Comparison of ENCODE assay signal across 8 cellular contexts in the genomic region with DNA sequence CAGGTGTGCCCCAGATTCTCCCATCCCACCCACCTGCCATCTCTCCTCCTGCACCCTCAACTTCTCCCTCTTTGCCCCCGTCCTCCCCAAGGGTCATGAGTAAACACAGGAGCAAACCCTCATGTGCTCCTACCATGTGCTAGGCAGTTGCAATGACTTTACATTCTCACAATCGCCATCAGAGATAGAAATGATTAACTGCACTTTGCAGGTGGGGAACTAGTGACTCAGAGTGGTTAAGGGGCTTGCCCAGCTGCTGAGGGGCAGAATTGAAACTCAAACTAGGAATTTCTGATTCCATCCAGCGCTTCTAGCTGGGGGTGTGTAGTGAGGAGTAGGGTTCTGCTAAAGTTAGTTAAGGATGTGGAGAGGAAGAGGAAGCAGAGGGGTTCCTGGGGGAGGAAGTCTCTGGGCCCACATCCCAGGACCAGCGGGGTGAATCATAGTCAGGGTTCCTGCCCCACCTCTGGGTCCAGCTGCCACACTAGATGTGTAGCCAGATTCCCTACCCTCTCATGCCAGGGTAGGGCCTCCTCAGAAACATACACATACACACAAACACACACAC. TPM values are rescaled to one million over a fixed set of nuclear protein-coding genes. Genes with fewer than 3 reads are reported as not detected.
A peak's percentile ranks its signal among the peaks of the same experiment; 100 is the strongest.
DNase-seq lines count a peak whose midpoint lies in the region; ATAC-seq, FAIRE-seq and TF ChIP-seq lines count a peak whose summit lies in the region.

No MANE protein-coding gene starts in this region.

- no peak for TF ChIP-seq POLR2A in esophagus squamous epithelium (IDR thresholded peaks at IDR 0.05)

- peaks cover 99% of the 10 kb centered on the region for H3K36me3 Mint-ChIP-seq in stimulated activated effector memory CD8-positive, alpha-beta T cell treated with anti-CD3 and anti-CD28 coated beads, Interleukin-12 subunit alpha, Interleukin-12 subunit beta, amount 100 ng/mL, for 72 hours
- no peaks in the 10 kb centered on the region; the same call in 1 of the 2 replicates for H3K36me3 Mint-ChIP-seq in HFFc6 (ENCODE audit: low read depth)

- FAIRE-seq in RCC 7860 (lab: Jason Lieb, UNC): peak; percentile 83

- H3K4me3 Mint-ChIP-seq in stimulated activated effector memory CD8-positive, alpha-beta T cell treated with anti-CD3 and anti-CD28 coated beads, Interleukin-12 subunit alpha, Interleukin-12 subunit beta, amount 100 ng/mL, for 72 hours: peak overlapping the region; percentile 17
- no peak overlapping the region for H3K4me3 Mint-ChIP-seq in HFFc6

- peak; percentile 89 for ATAC-seq in GM18858 (IDR thresholded peaks at IDR 0.05; ENCODE audit: unreplicated experiment)
- ATAC-seq in HG02642 (IDR thresholded peaks at IDR 0.05; ENCODE audit: poor library complexity, unreplicated experiment): peak; percentile 84
- peak; percentile 96 for ATAC-seq in stimulated activated effector memory CD8-positive, alpha-beta T cell treated with anti-CD3 and anti-CD28 coated beads, Interleukin-12 subunit alpha, Interleukin-12 subunit beta, amount 100 ng/mL, for 72 hours

- intact Hi-C loops in esophagus squamous epithelium (cut with DNase I): no loop called here

- H3K27ac Mint-ChIP-seq in stimulated activated effector memory CD8-positive, alpha-beta T cell treated with anti-CD3 and anti-CD28 coated beads, Interleukin-12 subunit alpha, Interleukin-12 subunit beta, amount 100 ng/mL, for 72 hours: peak overlapping the region; percentile 78
- H3K27ac Mint-ChIP-seq in HFFc6: no peak overlapping the region

- WGBS in esophagus squamous epithelium, 2 donors: 38 to 67% methylated on average over 3 to 4 of the region's 4 CpGs

- no peak for TF ChIP-seq CTCF in esophagus squamous epithelium (IDR thresholded peaks at IDR 0.05)
- TF ChIP-seq CTCF in HFFc6 (IDR thresholded peaks at IDR 0.05): no peak

- peaks cover 16 to 67% (median 32%) of the 10 kb centered on the region in 3 donors for H3K36me3 ChIP-seq in esophagus squamous epithelium

- DNase-seq in RCC 7860 (ENCODE audit: low spot score): peak; percentile 76
- no peak for DNase-seq in esophagus squamous epithelium (lab: John Stamatoyannopoulos, UW)
- DNase-seq in stimulated activated effector memory CD8-positive, alpha-beta T cell treated with anti-CD3 and anti-CD28 coated beads, Interleukin-12 subunit alpha, Interleukin-12 subunit beta, amount 100 ng/mL, for 72 hours (ENCODE audit: low spot score in 2 of 2): peak; percentile 23 to 72
- no peak for DNase-seq in midbrain (lab: John Stamatoyannopoulos, UW)
- DNase-seq in anterior cingulate cortex (lab: John Stamatoyannopoulos, UW): no peak
- no peak for DNase-seq in HFFc6

- peaks cover 56% of the 10 kb centered on the region for H3K4me1 Mint-ChIP-seq in stimulated activated effector memory CD8-positive, alpha-beta T cell treated with anti-CD3 and anti-CD28 coated beads, Interleukin-12 subunit alpha, Interleukin-12 subunit beta, amount 100 ng/mL, for 72 hours
- peaks cover 18% of the 10 kb centered on the region for H3K4me1 Mint-ChIP-seq in HFFc6 (ENCODE audit: low read depth)

- peaks cover 13% of the 10 kb centered on the region for H3K27me3 Mint-ChIP-seq in HFFc6 (ENCODE audit: insufficient read depth)

- peak overlapping the region in 3 of 4 donors; percentile 37 to 72 (median 57) for H3K27ac ChIP-seq in esophagus squamous epithelium

- H3K4me1 ChIP-seq in esophagus squamous epithelium: peaks cover 0 to 26% (median 17%) of the 10 kb centered on the region in 3 donors

- H3K9me3 Mint-ChIP-seq in stimulated activated effector memory CD8-positive, alpha-beta T cell treated with anti-CD3 and anti-CD28 coated beads, Interleukin-12 subunit alpha, Interleukin-12 subunit beta, amount 100 ng/mL, for 72 hours: no peaks in the 10 kb centered on the region
- no peaks in the 10 kb centered on the region for H3K9me3 Mint-ChIP-seq in HFFc6

- H3K4me3 ChIP-seq in esophagus squamous epithelium: no peak overlapping the region

- H3K9me3 ChIP-seq in esophagus squamous epithelium: no peaks in the 10 kb centered on the region

- H3K27me3 ChIP-seq in esophagus squamous epithelium: no peaks in the 10 kb centered on the region

RNA-seq across cellular contexts. Expression of a gene that starts 16.0 kb away (rescaled TPM):
- not detected for total RNA-seq in esophagus squamous epithelium
- not detected for total RNA-seq in HFFc6 (2021; fragmentation: NEBNext Ultra II Directional; extraction: Animal tissue kit (Norgen Biotek cat#: 25700))

RNA-seq across cellular contexts. Expression of a gene that starts 20.5 kb away (rescaled TPM):
- 10 to 100 TPM; 54.1 to 90.9 (median 75.6) TPM for total RNA-seq in esophagus squamous epithelium
- total RNA-seq in HFFc6 (2021; fragmentation: NEBNext Ultra II Directional; extraction: Animal tissue kit (Norgen Biotek cat#: 25700)): 10 to 100 TPM in 4 of 6 experiments, 1 to 10 TPM in 2; 2.1 to 18.7 (median 15.8) TPM

RNA-seq across cellular contexts. Expression of a gene that starts 25.5 kb away (rescaled TPM):
- not detected for total RNA-seq in esophagus squamous epithelium
- not detected for total RNA-seq in HFFc6 (2021; fragmentation: NEBNext Ultra II Directional; extraction: Animal tissue kit (Norgen Biotek cat#: 25700))

RNA-seq across cellular contexts. Expression of a gene that starts 53.9 kb away (rescaled TPM):
- 1 to 10 TPM in 2 of 4 donors, under 1 TPM in 2; 0.66 to 1.1 (median 0.90) TPM for total RNA-seq in esophagus squamous epithelium
- under 1 TPM; 0.09 to 0.66 (median 0.35) TPM for total RNA-seq in HFFc6 (2021; fragmentation: NEBNext Ultra II Directional; extraction: Animal tissue kit (Norgen Biotek cat#: 25700))

Comparison
In these comparisons a context has a peak if more than half of its experiments do, and no peak if none do; other contexts are left out.
1. DNase-seq: peak in RCC 7860 (single experiment) and stimulated activated effector memory CD8-positive, alpha-beta T cell treated with anti-CD3 and anti-CD28 coated beads, Interleukin-12 subunit alpha, Interleukin-12 subunit beta, amount 100 ng/mL, for 72 hours (2 of 2); none in esophagus squamous epithelium (single experiment), midbrain (single experiment), anterior cingulate cortex (0 of 58) and HFFc6 (single experiment).
2. Peak in every context shown above with its lines, with median percentiles within 50 percentile points of each other: ATAC-seq.